8 cellular contexts compared by ENCODE assay signal in genomic region chr11:76807206-76807875, GRCh38. TPM values are rescaled to one million over a fixed set of nuclear protein-coding genes. Genes with fewer than 3 reads are reported as not detected.
DNase-seq lines count a peak whose midpoint lies in the region; ATAC-seq and TF ChIP-seq lines count a peak whose summit lies in the region.

No MANE protein-coding gene starts in this region.

- H3K4me3 ChIP-seq in CD4-positive, alpha-beta memory T cell (ENCODE audit: low read length in 2 of 2) = no peak overlapping the region
- H3K4me3 ChIP-seq in HFF-Myc (replicated peaks; ENCODE audit: low read depth, low read length) = no peak overlapping the region; the same call in 1 of the 2 replicates

- H3K9me3 ChIP-seq in CD4-positive, alpha-beta memory T cell (ENCODE audit: control insufficient read depth in 1 of 2, low read length in 2 of 2) = no peaks in the 10 kb centered on the region

- ATAC-seq in HG03159 (IDR thresholded peaks at IDR 0.05; ENCODE audit: unreplicated experiment) = no peak

- TF ChIP-seq CTCF in HFF-Myc (IDR thresholded peaks at IDR 0.05; ENCODE audit: low read depth, low read length, missing control alignments) = peak; percentile 84

- H3K27me3 Mint-ChIP-seq in CD4-positive, alpha-beta memory T cell = peaks cover 6 to 23% of the 10 kb centered on the region in 2 donors

- CTCF ChIA-PET in CD4-positive, alpha-beta memory T cell (lab: Charles Lee; ENCODE audit: partially characterized antibody) = interaction anchor here (0.8 to 3.7 kb wide), 7 partner anchors 11 to 288 kb away, joined by 3 to 40 read pairs (median 3); no protein-coding TSS in a partner anchor

- DNase-seq in CD4-positive, alpha-beta memory T cell = peak; percentile 25 to 57 (median 45)
- peak; percentile 95 for DNase-seq in HFF-Myc (ENCODE audit: extremely low read depth, low read depth)
- DNase-seq in NCI-H82 (lab: John Stamatoyannopoulos, UW) = peak; percentile 89
- DNase-seq in activated CD4-positive, alpha-beta T cell treated with anti-CD3 and anti-CD28 coated beads, Interleukin-2, amount 50 U/mL, for 4 hours = peak; percentile 51 to 55
- peak; percentile 45 for DNase-seq in effector CD4-positive, alpha-beta T cell
- peak; percentile 88 for DNase-seq in medulla oblongata (ENCODE audit: extremely low spot score)
- peak; percentile 38 for DNase-seq in stimulated activated CD8-positive, alpha-beta memory T cell treated with anti-CD3 and anti-CD28 coated beads, Interleukin-15, amount 100 ng/mL, for 1 hour (ENCODE audit: low read depth)

- peaks cover 5% of the 10 kb centered on the region for H3K4me1 ChIP-seq in CD4-positive, alpha-beta memory T cell (ENCODE audit: insufficient read depth, low read length)

- no peaks in the 10 kb centered on the region for H3K27me3 ChIP-seq in CD4-positive, alpha-beta memory T cell (ENCODE audit: insufficient read depth, low read length)

- no peaks in the 10 kb centered on the region for H3K36me3 ChIP-seq in CD4-positive, alpha-beta memory T cell (ENCODE audit: insufficient read depth, low read length)

- H3K4me3 Mint-ChIP-seq in CD4-positive, alpha-beta memory T cell = peak overlapping the region in 1 of 8 donors; percentile 48

- no peaks in the 10 kb centered on the region for H3K9me3 Mint-ChIP-seq in CD4-positive, alpha-beta memory T cell

- H3K27ac ChIP-seq in CD4-positive, alpha-beta memory T cell (ENCODE audit: low read depth, low read length) = no peak overlapping the region

- POLR2A ChIA-PET in CD4-positive, alpha-beta memory T cell (lab: Charles Lee; ENCODE audit: partially characterized antibody) = no interaction called here

- H3K36me3 Mint-ChIP-seq in CD4-positive, alpha-beta memory T cell = no peaks in the 10 kb centered on the region

- H3K27ac Mint-ChIP-seq in CD4-positive, alpha-beta memory T cell = no peak overlapping the region

- H3K4me1 Mint-ChIP-seq in CD4-positive, alpha-beta memory T cell = peaks cover 4 to 21% (median 10%) of the 10 kb centered on the region in 4 donors

- intact Hi-C loops in CD4-positive, alpha-beta memory T cell (cut with micrococcal nuclease) = loop anchor here (1.0 to 5.0 kb wide), 2 partner anchors 112 to 285 kb away; no protein-coding TSS in a partner anchor

RNA-seq across cellular contexts. Expression of gene TSKU, which starts 24.2 kb away (rescaled TPM):
- not detected for total RNA-seq in CD4-positive, alpha-beta memory T cell
- polyA plus RNA-seq in CD4-positive, alpha-beta memory T cell = under 1 TPM in 1 of 2 donors, not detected in 1; 0.13 TPM

RNA-seq across cellular contexts. Expression of gene ACER3, which starts 53.4 kb away (rescaled TPM):
- 1 to 10 TPM; 5.7 to 6.8 TPM for total RNA-seq in CD4-positive, alpha-beta memory T cell
- polyA plus RNA-seq in CD4-positive, alpha-beta memory T cell = 1 to 10 TPM; 2.9 to 4.4 TPM

Comparison
In these comparisons a context has a peak if more than half of its experiments do, and no peak if none do; other contexts are left out.
1. DNase-seq: peak in every context shown above with its lines; median percentile 95 in HFF-Myc; 89 in NCI-H82; 88 in medulla oblongata; 53 in activated CD4-positive, alpha-beta T cell treated with anti-CD3 and anti-CD28 coated beads, Interleukin-2, amount 50 U/mL, for 4 hours; 45 in CD4-positive, alpha-beta memory T cell; 45 in effector CD4-positive, alpha-beta T cell; 38 in stimulated activated CD8-positive, alpha-beta memory T cell treated with anti-CD3 and anti-CD28 coated beads, Interleukin-15, amount 100 ng/mL, for 1 hour.